8 cellular contexts compared by ENCODE assay signal in the genomic region with DNA sequence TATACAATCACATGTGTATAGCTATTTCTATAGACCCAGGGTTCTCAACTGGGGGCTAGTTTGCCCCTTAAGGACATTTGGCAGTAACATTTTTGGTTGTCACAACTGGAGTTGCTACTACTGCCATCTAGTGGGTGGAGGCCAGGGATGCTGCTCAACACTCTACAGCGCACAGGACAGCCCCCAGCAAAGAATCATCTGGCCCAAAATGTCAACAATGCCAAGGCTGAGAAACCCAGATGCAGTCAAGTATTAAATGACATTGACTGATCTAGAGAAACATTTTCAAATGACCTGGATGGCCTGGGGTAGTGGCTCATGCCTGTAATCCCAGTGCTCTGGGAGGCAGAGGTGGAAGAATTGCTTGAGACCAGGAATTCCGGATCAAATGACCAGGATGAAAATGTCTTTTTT. TPM values are rescaled to one million over a fixed set of nuclear protein-coding genes. Genes with fewer than 3 reads are reported as not detected.
DNase-seq lines count a peak whose midpoint lies in the region; ATAC-seq, FAIRE-seq and TF ChIP-seq lines count a peak whose summit lies in the region.

No MANE protein-coding gene starts in this region.

- H3K36me3 Mint-ChIP-seq in glutamatergic neuron (ENCODE audit: unreplicated experiment), result no peaks in the 10 kb centered on the region

- H3K9me3 Mint-ChIP-seq in glutamatergic neuron (ENCODE audit: unreplicated experiment), result peaks cover 1% of the 10 kb centered on the region

- intact Hi-C loops in cardiac septum (cut with DNase I), result no loop called here

- H3K9me3 ChIP-seq in cardiac muscle cell (ENCODE audit: low read depth), result no peaks in the 10 kb centered on the region

- DNase-seq in cardiac muscle cell (ENCODE audit: low read depth in 1 of 2, low spot score in 1 of 2) (peak in 1 of 2 donors; percentile 21), cardiac septum (ENCODE audit: low spot score) (no peak), RCC 7860 (ENCODE audit: low spot score) (peak; percentile 88), activated T-helper 1 cell treated with Interleukin-2 at 50 U/mL for 16 hours (ENCODE audit: low read depth) (peak; percentile 35), glutamatergic neuron (peak; percentile 66), GOT3 (lab: John Stamatoyannopoulos, UW) (no peak)
- peak; percentile 75 to 78 for DNase-seq in stimulated activated CD4-positive, alpha-beta T cell treated with anti-CD3 and anti-CD28 coated beads, Interleukin-2, amount 100 ng/mL, for 24 hours

- peaks cover 4% of the 10 kb centered on the region for H3K36me3 ChIP-seq in cardiac muscle cell

- H3K27me3 ChIP-seq in cardiac muscle cell, result no peaks in the 10 kb centered on the region

- TF ChIP-seq CTCF in cardiac muscle cell (IDR thresholded peaks at IDR 0.05; ENCODE audit: low read depth, low read length) (peak; percentile 50), glutamatergic neuron (IDR thresholded peaks at IDR 0.05; ENCODE audit: partially characterized antibody, unreplicated experiment) (peak; percentile 61)

- H3K4me1 ChIP-seq in cardiac muscle cell (ENCODE audit: low read depth), result peaks cover 8% of the 10 kb centered on the region

- H3K27ac Mint-ChIP-seq in glutamatergic neuron (ENCODE audit: unreplicated experiment), result no peak overlapping the region

- ATAC-seq in HG03139 (IDR thresholded peaks at IDR 0.05; ENCODE audit: unreplicated experiment), result peak; percentile 78

- peaks cover 7% of the 10 kb centered on the region for H3K27me3 Mint-ChIP-seq in glutamatergic neuron (ENCODE audit: unreplicated experiment)

- peaks cover 7% of the 10 kb centered on the region for H3K4me1 Mint-ChIP-seq in glutamatergic neuron (ENCODE audit: low read depth, unreplicated experiment)

- H3K4me3 Mint-ChIP-seq in glutamatergic neuron (ENCODE audit: unreplicated experiment), result no peak overlapping the region

- peak; percentile 88 for FAIRE-seq in RCC 7860 (lab: Jason Lieb, UNC)

- H3K4me3 ChIP-seq in cardiac muscle cell, result no peak overlapping the region

- no peak overlapping the region for H3K27ac ChIP-seq in cardiac muscle cell

RNA-seq across cellular contexts. Expression of a gene that starts 5.8 kb away (rescaled TPM):
- total RNA-seq in cardiac muscle cell (38.0 and 54.3 TPM in 2 replicates), cardiac septum (95.3 TPM), glutamatergic neuron (ENCODE audit: unreplicated experiment) (76.4 TPM)
- 31.7 and 31.9 TPM in 2 replicates for polyA plus RNA-seq in cardiac muscle cell

RNA-seq across cellular contexts. Expression of a gene that starts 38.6 kb away (rescaled TPM):
- total RNA-seq in cardiac muscle cell (25.6 and 28.4 TPM in 2 replicates), cardiac septum (2.6 TPM), glutamatergic neuron (ENCODE audit: unreplicated experiment) (8.4 TPM)
- 27.4 and 31.5 TPM in 2 replicates for polyA plus RNA-seq in cardiac muscle cell

RNA-seq across cellular contexts. Expression of a gene that starts 48.7 kb away (rescaled TPM):
- total RNA-seq in cardiac muscle cell (9.0 and 10.9 TPM in 2 replicates), cardiac septum (10.0 TPM), glutamatergic neuron (ENCODE audit: unreplicated experiment) (13.3 TPM)
- polyA plus RNA-seq in cardiac muscle cell, result 6.7 and 7.2 TPM in 2 replicates

Comparison
In these comparisons a context has a peak if more than half of its experiments do, and no peak if none do; other contexts are left out.
1. DNase-seq: peak in RCC 7860 (single experiment), activated T-helper 1 cell treated with Interleukin-2 at 50 U/mL for 16 hours (single experiment), glutamatergic neuron (single experiment) and stimulated activated CD4-positive, alpha-beta T cell treated with anti-CD3 and anti-CD28 coated beads, Interleukin-2, amount 100 ng/mL, for 24 hours (2 of 2); none in cardiac septum (single experiment) and GOT3 (single experiment).